9 cellular contexts compared by ENCODE assay signal in genomic region chr1:203607169-203607873, GRCh38. TPM values are rescaled to one million over a fixed set of nuclear protein-coding genes. Genes with fewer than 3 reads are reported as not detected.
DNase-seq lines count a peak whose midpoint lies in the region.
"Had no signal": no experiment of that assay in that cellular context is flagged by ENCODE, and none has a peak within 500 bp of the region (broad histone marks: within the 10 kb centered on the region; RNA-seq: fewer than 3 reads in every experiment).

No MANE protein-coding gene starts in this region.

- peak; percentile 45 to 60 for DNase-seq in Kasumi-1 (lab: John Stamatoyannopoulos, UW)
- DNase-seq in activated CD4-positive, CD25-positive, alpha-beta regulatory T cell treated with anti-CD3 and anti-CD28 coated beads, Interleukin-2, amount 50 U/mL, for 72 hours = peak; percentile 52
- peak; percentile 68 for DNase-seq in dedifferentiated amniotic fluid mesenchymal stem cell (ENCODE audit: extremely low spot score)
- peak; percentile 75 for DNase-seq in pulmonary artery endothelial cell (ENCODE audit: low read depth, low spot score)
- DNase-seq in NCI-H345 treated with DMSO at 0.1 percent for 48 hours (lab: John Stamatoyannopoulos, UW; ENCODE audit: unreplicated experiment) = no peak
- DNase-seq in NCI-H2081 treated with DMSO at 0.1 percent for 48 hours (lab: John Stamatoyannopoulos, UW) = no peak
- no peak for DNase-seq in GOT3 (lab: John Stamatoyannopoulos, UW)

- H3K27ac ChIP-seq in ACC112 (ENCODE audit: low read depth, low read length) = peak overlapping the region; percentile 38; the same call in 1 of the 2 replicates

- no peak overlapping the region for H3K4me3 ChIP-seq in ACC112 (ENCODE audit: low read depth, low read length)
- H3K4me3 ChIP-seq: upper lobe of left lung had no signal

- no peaks in the 10 kb centered on the region for H3K79me2 ChIP-seq in ACC112 (ENCODE audit: control insufficient read depth, insufficient read depth, low read length, unreplicated experiment)

- H3K4me1 ChIP-seq in ACC112 (ENCODE audit: control insufficient read depth, insufficient read depth, low read length, unreplicated experiment) = peaks cover 18% of the 10 kb centered on the region

- H3K27me3 ChIP-seq in ACC112 (ENCODE audit: insufficient read depth, low read length) = no peaks in the 10 kb centered on the region
- H3K27me3 ChIP-seq: upper lobe of left lung had no signal

- no peaks in the 10 kb centered on the region for H3K36me3 ChIP-seq in ACC112 (ENCODE audit: insufficient read depth, low read length)
- H3K36me3 ChIP-seq: upper lobe of left lung had no signal

- H2AFZ ChIP-seq in ACC112 (ENCODE audit: low read length, unreplicated experiment) = no peak overlapping the region

RNA-seq across cellular contexts. Expression of gene ATP2B4, which starts 19.3 kb away (rescaled TPM):
- total RNA-seq in pulmonary artery endothelial cell = 79.2 and 94.4 TPM in 2 replicates

Comparison
In these comparisons a context has a peak if more than half of its experiments do, and no peak if none do; other contexts are left out.
1. DNase-seq: peak in Kasumi-1 (2 of 2), activated CD4-positive, CD25-positive, alpha-beta regulatory T cell treated with anti-CD3 and anti-CD28 coated beads, Interleukin-2, amount 50 U/mL, for 72 hours (single experiment), dedifferentiated amniotic fluid mesenchymal stem cell (single experiment) and pulmonary artery endothelial cell (single experiment); none in NCI-H345 treated with DMSO at 0.1 percent for 48 hours (single experiment), NCI-H2081 treated with DMSO at 0.1 percent for 48 hours (single experiment) and GOT3 (single experiment).